In the genomic region with DNA sequence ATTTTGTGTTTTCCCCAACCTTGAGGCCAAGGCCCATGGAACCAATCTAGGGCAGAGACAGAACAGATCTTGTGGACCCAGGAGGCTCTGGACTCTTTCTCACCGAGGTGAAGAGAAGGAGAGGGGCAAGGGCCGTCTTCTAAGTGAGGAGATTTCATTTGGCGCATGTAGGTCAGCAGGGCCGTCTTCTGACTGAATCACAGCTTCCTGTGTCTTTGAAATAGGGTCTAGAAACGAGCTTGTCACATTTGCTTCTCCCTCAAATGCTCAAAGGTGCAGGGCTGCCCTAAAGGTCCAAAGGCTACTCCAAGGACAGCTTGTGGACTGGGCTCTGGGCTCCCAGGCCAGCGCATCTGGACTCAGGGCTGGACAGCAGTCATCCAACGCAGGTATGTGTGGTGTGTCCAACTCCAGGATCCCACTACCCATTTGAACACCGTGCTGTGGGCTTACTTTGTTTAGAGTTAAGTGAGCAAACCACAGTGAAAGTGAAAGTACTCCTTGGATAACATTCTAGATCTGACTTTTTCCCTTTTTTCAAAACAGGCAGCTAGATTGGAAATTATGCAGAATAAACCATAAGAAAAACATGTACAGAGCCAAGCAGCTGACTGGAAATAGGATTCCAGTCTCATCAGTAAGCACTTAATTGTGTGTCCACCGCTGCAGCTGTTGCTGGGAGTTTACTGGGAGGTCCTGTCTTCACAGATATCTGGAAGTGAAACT, we compare ENCODE assay signal across 11 cellular contexts.
DNase-seq lines count a peak whose midpoint lies in the region; ATAC-seq and TF ChIP-seq lines count a peak whose summit lies in the region.
"Had no signal": no experiment of that assay in that cellular context is flagged by ENCODE, and none has a peak within 500 bp of the region (broad histone marks: within the 10 kb centered on the region; RNA-seq: fewer than 3 reads in every experiment).

No MANE protein-coding gene starts in this region.

- H3K36me3 ChIP-seq in left ventricle myocardium inferior (no peaks in the 10 kb centered on the region), right atrium auricular region (no peaks in the 10 kb centered on the region), muscle layer of duodenum (ENCODE audit: control insufficient read depth in 1 of 2, insufficient read depth in 2 of 2, low read length in 2 of 2) (no peaks in the 10 kb centered on the region)
- H3K36me3 ChIP-seq: cardiac muscle cell, heart right ventricle had no signal

- intact Hi-C loops in left ventricle myocardium inferior (cut with micrococcal nuclease) = no loop called here
- intact Hi-C loops in dorsolateral prefrontal cortex (cut with DNase I) = no loop called here

- DNase-seq in left ventricle myocardium inferior (no peak), right atrium auricular region (ENCODE audit: low spot score) (no peak), astrocyte of the hippocampus (ENCODE audit: low read depth, low spot score) (peak; percentile 62), epidermal melanocyte (ENCODE audit: insufficient read length, low spot score) (no peak), dorsolateral prefrontal cortex (no peak), NCI-H2081 treated with DMSO at 0.1 percent for 48 hours (lab: John Stamatoyannopoulos, UW) (no peak)
- DNase-seq: heart right ventricle, NCI-H1092 had no signal

- H3K4me3 ChIP-seq in left ventricle myocardium inferior = peak overlapping the region; percentile 38
- peak overlapping the region in 1 of 2 donors; percentile 2 for H3K4me3 ChIP-seq in right atrium auricular region
- H3K4me3 ChIP-seq in muscle layer of duodenum (ENCODE audit: low read depth in 1 of 2, low read length in 2 of 2) = peak overlapping the region; percentile 21 to 51
- peak overlapping the region in 5 of 59 donors; percentile 0 to 16 (median 5) for H3K4me3 ChIP-seq in dorsolateral prefrontal cortex
- H3K4me3 ChIP-seq: cardiac muscle cell had no signal

- H3K27ac ChIP-seq in left ventricle myocardium inferior (replicated peaks) (peak overlapping the region; percentile 45), right atrium auricular region (no peak overlapping the region), muscle layer of duodenum (ENCODE audit: low read length) (peak overlapping the region; percentile 20), dorsolateral prefrontal cortex (no peak overlapping the region)
- H3K27ac ChIP-seq: cardiac muscle cell had no signal

- H3K4me1 ChIP-seq in left ventricle myocardium inferior (no peaks in the 10 kb centered on the region), right atrium auricular region (no peaks in the 10 kb centered on the region), muscle layer of duodenum (ENCODE audit: control insufficient read depth in 1 of 2, insufficient read depth in 2 of 2, low read length in 2 of 2) (peaks cover 9 to 10% of the 10 kb centered on the region in 2 donors)

- no peak for TF ChIP-seq CTCF in left ventricle myocardium inferior (IDR thresholded peaks at IDR 0.05; ENCODE audit: borderline replicate concordance)
- no peak for TF ChIP-seq CTCF in right atrium auricular region (IDR thresholded peaks at IDR 0.05)
- TF ChIP-seq CTCF in dorsolateral prefrontal cortex (IDR thresholded peaks at IDR 0.05 in 54 of 56, conservative IDR thresholded peaks at IDR 0.05 in 2 of 56; ENCODE audit: low read depth in 1 of 56, partially characterized antibody in 56 of 56) = no peak

- no peak for ATAC-seq in GM18511 (IDR thresholded peaks at IDR 0.05; ENCODE audit: unreplicated experiment)

- H3K27me3 ChIP-seq in left ventricle myocardium inferior (ENCODE audit: low read depth) (no peaks in the 10 kb centered on the region), right atrium auricular region (no peaks in the 10 kb centered on the region), muscle layer of duodenum (ENCODE audit: low read depth, low read length) (no peaks in the 10 kb centered on the region), dorsolateral prefrontal cortex (no peaks in the 10 kb centered on the region)
- H3K27me3 ChIP-seq: cardiac muscle cell, heart right ventricle had no signal

- H3K9me3 ChIP-seq in left ventricle myocardium inferior (replicated peaks) = no peaks in the 10 kb centered on the region
- no peaks in the 10 kb centered on the region for H3K9me3 ChIP-seq in right atrium auricular region
- no peaks in the 10 kb centered on the region for H3K9me3 ChIP-seq in muscle layer of duodenum (ENCODE audit: control insufficient read depth in 1 of 2, low read length in 2 of 2)
- H3K9me3 ChIP-seq: heart right ventricle had no signal

Comparison
In these comparisons a context has a peak if more than half of its experiments do, and no peak if none do; other contexts are left out.
1. H3K27ac ChIP-seq: peak in left ventricle myocardium inferior (single experiment) and muscle layer of duodenum (single experiment); none in right atrium auricular region (0 of 2) and dorsolateral prefrontal cortex (0 of 59).